Comparison of ENCODE assay signal across 18 cellular contexts in the genomic region with DNA sequence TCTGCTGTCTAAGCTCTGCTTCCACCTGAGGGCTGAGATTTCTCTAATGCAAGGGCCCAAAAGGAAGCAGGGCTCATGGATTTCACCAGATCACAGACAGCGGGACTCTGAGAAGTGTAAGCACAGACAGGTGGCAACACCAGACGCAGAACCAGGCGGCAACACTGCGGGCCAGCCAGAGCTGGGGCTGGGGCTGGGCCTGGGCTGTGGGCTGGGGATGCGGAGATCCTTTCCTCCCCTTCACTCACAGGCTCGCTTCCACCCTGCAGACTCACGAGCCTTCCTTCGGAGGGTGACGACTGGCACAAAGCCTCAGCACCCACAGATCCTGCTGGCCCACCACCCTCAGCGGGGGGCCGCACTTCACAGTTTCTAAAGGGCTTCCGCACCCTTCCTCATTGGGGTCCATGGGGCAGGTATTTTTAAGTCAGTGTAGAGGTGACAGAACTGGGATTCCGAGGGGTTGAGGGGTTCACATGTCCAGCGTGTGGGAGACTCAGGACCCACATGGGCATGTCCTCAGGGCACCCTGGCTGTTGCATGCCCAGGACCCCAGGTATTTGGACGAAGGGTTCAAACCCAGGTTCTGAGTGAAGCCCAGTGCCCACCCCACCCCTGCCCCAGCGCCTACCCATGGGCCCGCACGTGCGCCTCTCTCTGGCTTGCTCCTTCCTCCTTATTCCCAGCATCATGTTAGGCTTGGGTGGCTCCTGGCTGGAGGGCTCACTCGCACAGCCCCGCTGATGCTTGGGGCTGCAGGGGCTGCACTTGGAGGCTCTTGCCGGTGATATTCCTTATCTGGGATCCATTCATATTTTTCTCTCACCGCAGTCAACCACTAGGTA.
A peak's percentile ranks its signal among the peaks of the same experiment; 100 is the strongest.
DNase-seq lines count a peak whose midpoint lies in the region; TF ChIP-seq lines count a peak whose summit lies in the region.
"Had no signal": no experiment of that assay in that cellular context is flagged by ENCODE, and none has a peak within 500 bp of the region (broad histone marks: within the 10 kb centered on the region; RNA-seq: fewer than 3 reads in every experiment).

No MANE protein-coding gene starts in this region.

- H3K4me2 ChIP-seq in osteoblast (ENCODE audit: insufficient read depth, low read length) = no peak overlapping the region
- H3K4me2 ChIP-seq: BLaER1 treated with 17β-estradiol and CSF1 and Interleukin-3, amounts not matched to agents 10 nM and 100 nM had no signal

- H3K4me3 ChIP-seq in HUES48 (ENCODE audit: low read depth, low read length) (no peak overlapping the region), NT2/D1 (ENCODE audit: insufficient read length, low read depth) (no peak overlapping the region), osteoblast (ENCODE audit: insufficient read depth, low read length) (no peak overlapping the region)
- H3K4me3 ChIP-seq: BLaER1 treated with 17β-estradiol and CSF1 and Interleukin-3, amounts not matched to agents 10 nM and 100 nM; MG63 had no signal

- H2AFZ ChIP-seq in osteoblast (ENCODE audit: low read length) = no peak overlapping the region

- H3K27ac ChIP-seq in HUES48 (ENCODE audit: low read depth, low read length) = peak overlapping the region; percentile 41
- H3K27ac ChIP-seq in osteoblast (ENCODE audit: low read depth, low read length) = no peak overlapping the region
- H3K27ac ChIP-seq: BLaER1 treated with 17β-estradiol and CSF1 and Interleukin-3, amounts not matched to agents 10 nM and 100 nM had no signal

- no peaks in the 10 kb centered on the region for H3K79me2 ChIP-seq in osteoblast (ENCODE audit: insufficient read depth, low read length)

- no peak for TF ChIP-seq CTCF in osteoblast (IDR thresholded peaks at IDR 0.05; ENCODE audit: extremely low read depth, low read depth, low read length)
- TF ChIP-seq CTCF in GM10266 (IDR thresholded peaks at IDR 0.05; ENCODE audit: control insufficient read depth, insufficient read depth, low read depth, missing control alignments) = no peak

- no peaks in the 10 kb centered on the region for H3K9me3 ChIP-seq in HUES48 (ENCODE audit: control insufficient read depth, insufficient read depth, low read length)
- peaks cover 1% of the 10 kb centered on the region; the same call in 1 of the 2 replicates for H3K9me3 ChIP-seq in NT2/D1 (ENCODE audit: insufficient read depth, low read length)
- H3K9me3 ChIP-seq in osteoblast (ENCODE audit: low read depth, low read length) = no peaks in the 10 kb centered on the region
- H3K9me3 ChIP-seq: MG63 had no signal

- no peak overlapping the region for H3K9ac ChIP-seq in HUES48 (ENCODE audit: low read depth, low read length)
- H3K9ac ChIP-seq in NT2/D1 (ENCODE audit: insufficient read length, low read depth) = peak overlapping the region; percentile 10
- H3K9ac ChIP-seq: BLaER1 treated with 17β-estradiol and CSF1 and Interleukin-3, amounts not matched to agents 10 nM and 100 nM had no signal

- no peaks in the 10 kb centered on the region for H3K27me3 ChIP-seq in HUES48 (ENCODE audit: control insufficient read depth, insufficient read depth, low read length)
- no peaks in the 10 kb centered on the region for H3K27me3 ChIP-seq in NT2/D1 (ENCODE audit: insufficient read depth, insufficient read length)
- H3K27me3 ChIP-seq in osteoblast (ENCODE audit: insufficient read depth, low read length) = no peaks in the 10 kb centered on the region
- H3K27me3 ChIP-seq: BLaER1 treated with 17β-estradiol and CSF1 and Interleukin-3, amounts not matched to agents 10 nM and 100 nM; MG63 had no signal

- no peaks in the 10 kb centered on the region for H3K36me3 ChIP-seq in HUES48 (ENCODE audit: control insufficient read depth, insufficient read depth, low read length)
- no peaks in the 10 kb centered on the region for H3K36me3 ChIP-seq in NT2/D1 (ENCODE audit: insufficient read depth, insufficient read length, low read length)
- no peaks in the 10 kb centered on the region for H3K36me3 ChIP-seq in osteoblast (ENCODE audit: insufficient read depth, low read length)
- H3K36me3 ChIP-seq: BLaER1 treated with 17β-estradiol and CSF1 and Interleukin-3, amounts not matched to agents 10 nM and 100 nM; MG63 had no signal

- DNase-seq in NT2/D1 (ENCODE audit: low read depth, low spot score) (no peak), islet precursor cell (peak; percentile 38), osteoblast (ENCODE audit: insufficient read length, low spot score, missing footprints) (peak; percentile 61), GM19240 (ENCODE audit: insufficient read length, low spot score) (no peak), RPMI8226 (no peak), GM10266 (ENCODE audit: extremely low spot score) (no peak)
- DNase-seq: Calu3; CD8-positive, alpha-beta T cell; DMS53; EL; Kasumi-1; MG63; NCI-H1048; NCI-H146; NCI-H2081 treated with DMSO at 0.1 percent for 48 hours; SIG-M5 had no signal

- no peaks in the 10 kb centered on the region for H4K20me1 ChIP-seq in osteoblast (ENCODE audit: insufficient read depth, low read length)
- H4K20me1 ChIP-seq: BLaER1 treated with 17β-estradiol and CSF1 and Interleukin-3, amounts not matched to agents 10 nM and 100 nM had no signal

- peaks cover 24% of the 10 kb centered on the region for H3K4me1 ChIP-seq in HUES48 (ENCODE audit: control insufficient read depth, insufficient read depth, low read length)
- H3K4me1 ChIP-seq in NT2/D1 (ENCODE audit: insufficient read depth, insufficient read length) = no peaks in the 10 kb centered on the region
- no peaks in the 10 kb centered on the region for H3K4me1 ChIP-seq in osteoblast (ENCODE audit: insufficient read depth, low read length)

Comparison
In these comparisons a context has a peak if more than half of its experiments do, and no peak if none do; other contexts are left out.
1. DNase-seq: peak in islet precursor cell (single experiment) and osteoblast (single experiment); none in NT2/D1 (single experiment), GM19240 (single experiment), RPMI8226 (single experiment) and GM10266 (single experiment).